ENCODE assay signal across 19 cellular contexts in genomic region chr10:54908019-54908418, GRCh38.
A peak's percentile ranks its signal among the peaks of the same experiment; 100 is the strongest.
DNase-seq lines count a peak whose midpoint lies in the region; ATAC-seq, FAIRE-seq and TF ChIP-seq lines count a peak whose summit lies in the region.
"Had no signal": no experiment of that assay in that cellular context is flagged by ENCODE, and none has a peak within 500 bp of the region (broad histone marks: within the 10 kb centered on the region; RNA-seq: fewer than 3 reads in every experiment).

No MANE protein-coding gene starts in this region.

- H3K4me1 ChIP-seq in kidney (ENCODE audit: control insufficient read depth in 1 of 2, insufficient read depth in 1 of 2, low read depth in 1 of 2, low read length in 2 of 2) (no peaks in the 10 kb centered on the region), spleen (no peaks in the 10 kb centered on the region), upper lobe of right lung (no peaks in the 10 kb centered on the region)
- no peaks in the 10 kb centered on the region for H3K4me1 ChIP-seq in effector memory CD4-positive, alpha-beta T cell (ENCODE audit: control insufficient read depth, insufficient read depth, low read length, poor library complexity, severe bottlenecking)
- H3K4me1 ChIP-seq: Caco-2, HAP-1 had no signal

- TF ChIP-seq POLR2A in spleen (IDR thresholded peaks at IDR 0.05) = no peak

- DNase-seq in kidney (peak; percentile 46), spleen (peak; percentile 40), upper lobe of right lung (no peak), C1 segment of cervical spinal cord (lab: John Stamatoyannopoulos, UW) (no peak)
- no peak for DNase-seq in effector memory CD4-positive, alpha-beta T cell
- DNase-seq: Caco-2; CD4-positive, CD25-positive, alpha-beta regulatory T cell; CD8-positive, alpha-beta T cell; DMS153; DND-41; GDM1; HFFc6 had no signal

- peak; percentile 12 for ATAC-seq in upper lobe of right lung
- ATAC-seq in HG03469 (IDR thresholded peaks at IDR 0.05; ENCODE audit: unreplicated experiment) = no peak
- ATAC-seq: CD8-positive, alpha-beta T cell; GM12878; GM23338 had no signal

- intact Hi-C loops in kidney (cut with DNase I) = no loop called here
- intact Hi-C loops in spleen (cut with DNase I; ENCODE audit: low total_unique reads) = no loop called here
- intact Hi-C loops in upper lobe of right lung (cut with DNase I) = no loop called here

- H3K9ac ChIP-seq in kidney (ENCODE audit: low read length in 2 of 2) = no peak overlapping the region

- 83 to 94% (median 86%) methylated on average over 1 to 3 of the region's 3 CpGs for WGBS in spleen, 5 donors

- H3K4me3 ChIP-seq in kidney (ENCODE audit: low read length in 2 of 2) (no peak overlapping the region), spleen (no peak overlapping the region), upper lobe of right lung (no peak overlapping the region)
- H3K4me3 ChIP-seq in effector memory CD4-positive, alpha-beta T cell (ENCODE audit: insufficient read depth, low read depth, low read length, poor library complexity, severe bottlenecking) = no peak overlapping the region
- H3K4me3 ChIP-seq: GM12878, GM23338, HAP-1 had no signal

- no peak for TF ChIP-seq CTCF in kidney (IDR thresholded peaks at IDR 0.05; ENCODE audit: borderline replicate concordance, extremely low read depth, insufficient read depth)
- no peak for TF ChIP-seq CTCF in spleen (IDR thresholded peaks at IDR 0.05 in 8 of 11, conservative IDR thresholded peaks at IDR 0.05 in 3 of 11)
- TF ChIP-seq CTCF in upper lobe of right lung (IDR thresholded peaks at IDR 0.05) = no peak

- H3K27me3 ChIP-seq in spleen (replicated peaks in 1 of 7) (no peaks in the 10 kb centered on the region), upper lobe of right lung (no peaks in the 10 kb centered on the region)
- no peaks in the 10 kb centered on the region for H3K27me3 ChIP-seq in effector memory CD4-positive, alpha-beta T cell (replicated peaks; ENCODE audit: control insufficient read depth, insufficient read depth, low read length, poor library complexity, severe bottlenecking)

- H3K9me3 ChIP-seq in kidney (ENCODE audit: control insufficient read depth in 1 of 2, low read length in 2 of 2) = no peaks in the 10 kb centered on the region
- peaks cover 0 to 16% (median 10%) of the 10 kb centered on the region in 8 donors for H3K9me3 ChIP-seq in spleen
- H3K9me3 ChIP-seq in upper lobe of right lung = no peaks in the 10 kb centered on the region
- no peaks in the 10 kb centered on the region for H3K9me3 ChIP-seq in effector memory CD4-positive, alpha-beta T cell (ENCODE audit: control insufficient read depth, low read length)
- H3K9me3 ChIP-seq: HAP-1 had no signal

- FAIRE-seq in kidney (lab: Jason Lieb, UNC) = no peak
- FAIRE-seq: GM12878, GM19239, H54 had no signal

- H3K27ac ChIP-seq in kidney (ENCODE audit: low read depth in 2 of 2, low read length in 2 of 2) (no peak overlapping the region), spleen (no peak overlapping the region), upper lobe of right lung (no peak overlapping the region)
- no peak overlapping the region for H3K27ac ChIP-seq in effector memory CD4-positive, alpha-beta T cell (ENCODE audit: insufficient read depth, low read length, poor library complexity, severe bottlenecking)
- H3K27ac ChIP-seq: C4-2B had no signal

- H3K36me3 ChIP-seq in kidney (ENCODE audit: control insufficient read depth in 1 of 2, insufficient read depth in 2 of 2, low read length in 2 of 2) (no peaks in the 10 kb centered on the region), spleen (no peaks in the 10 kb centered on the region), upper lobe of right lung (no peaks in the 10 kb centered on the region)
- H3K36me3 ChIP-seq in effector memory CD4-positive, alpha-beta T cell (ENCODE audit: control insufficient read depth, insufficient read depth, low read length) = no peaks in the 10 kb centered on the region
- H3K36me3 ChIP-seq: HAP-1 had no signal

Comparison
In these comparisons a context has a peak if more than half of its experiments do, and no peak if none do; other contexts are left out.
1. DNase-seq: peak in kidney (single experiment) and spleen (single experiment); none in upper lobe of right lung (single experiment), C1 segment of cervical spinal cord (0 of 14) and effector memory CD4-positive, alpha-beta T cell (0 of 3).